In genomic region chr2:201116115-201116958, GRCh38 we compare ENCODE assay signal across 8 cellular contexts. TPM values are rescaled to one million over a fixed set of nuclear protein-coding genes. Genes with fewer than 3 reads are reported as not detected.
DNase-seq lines count a peak whose midpoint lies in the region; ATAC-seq and TF ChIP-seq lines count a peak whose summit lies in the region.

Gene CFLAR (plus strand): TSS chr2:201116164. CDS start chr2:201129866, 13,702 bp downstream.

- H3K9me3 ChIP-seq in Peyer's patch: no peaks in the 10 kb centered on the region
- no peaks in the 10 kb centered on the region for H3K9me3 ChIP-seq in esophagus squamous epithelium

- peak within 1 kb of the TSS; percentile 98 to 100 for H3K4me3 Mint-ChIP-seq in activated T-cell treated with anti-CD3 and anti-CD28 coated beads, Interleukin-2, amount 50 U/mL, for 72 hours
- H3K4me3 Mint-ChIP-seq in naive B cell: peak within 1 kb of the TSS; percentile 89 to 100 (median 99)
- H3K4me3 Mint-ChIP-seq in stimulated activated naive B cell treated with anti-CD40 and anti-IgM and Interleukin-4, amounts not matched to agents 10 μg/mL and 1 μg/mL and 100 μg/mL, for 72 hours: peak within 1 kb of the TSS; percentile 87 to 97

- WGBS in esophagus squamous epithelium, 2 donors: 0 to 1% methylated on average over 23 to 25 of the region's 75 CpGs

- no peaks in the 10 kb centered on the region for H3K9me3 Mint-ChIP-seq in activated T-cell treated with anti-CD3 and anti-CD28 coated beads, Interleukin-2, amount 50 U/mL, for 72 hours
- H3K9me3 Mint-ChIP-seq in naive B cell: no peaks in the 10 kb centered on the region
- peaks cover 0 to 3% of the 10 kb centered on the region in 2 donors for H3K9me3 Mint-ChIP-seq in stimulated activated naive B cell treated with anti-CD40 and anti-IgM and Interleukin-4, amounts not matched to agents 10 μg/mL and 1 μg/mL and 100 μg/mL, for 72 hours

- H3K4me3 ChIP-seq in Peyer's patch: peak within 1 kb of the TSS; percentile 84 to 94 (median 92)
- peak within 1 kb of the TSS; percentile 66 to 97 (median 82) for H3K4me3 ChIP-seq in esophagus squamous epithelium

- H3K27ac ChIP-seq in Peyer's patch (peak within 1 kb of the TSS; percentile 99 to 100 (median 100)), esophagus squamous epithelium (peak within 1 kb of the TSS; percentile 97 to 100 (median 99))

- DNase-seq in COLO668 (lab: John Stamatoyannopoulos, UW; ENCODE audit: unreplicated experiment) (peak; percentile 76), HUDEP-2 (lab: John Stamatoyannopoulos, UW; ENCODE audit: unreplicated experiment in 76 of 76) (peak in 67 of 76 experiments; percentile 8 to 79 (median 55)), Peyer's patch (peak; percentile 81 to 93 (median 90)), esophagus squamous epithelium (lab: John Stamatoyannopoulos, UW) (no peak), naive B cell (peak; percentile 73)
- DNase-seq in activated T-cell treated with anti-CD3 and anti-CD28 coated beads, Interleukin-2, amount 50 U/mL, for 72 hours: peak; percentile 90
- peak; percentile 76 for DNase-seq in stimulated activated naive B cell treated with anti-CD40 and anti-IgM and Interleukin-4, amounts not matched to agents 10 μg/mL and 1 μg/mL and 100 μg/mL, for 72 hours

- ATAC-seq in GM21360 (IDR thresholded peaks at IDR 0.05; ENCODE audit: unreplicated experiment) (peak; percentile 32), naive B cell (ENCODE audit: low read depth in 2 of 2) (peak; percentile 31 to 37)
- ATAC-seq in activated T-cell treated with anti-CD3 and anti-CD28 coated beads, Interleukin-2, amount 50 U/mL, for 72 hours (replicated peaks in 1 of 2): peak; percentile 63 to 65
- peak; percentile 28 to 41 for ATAC-seq in stimulated activated naive B cell treated with anti-CD40 and anti-IgM and Interleukin-4, amounts not matched to agents 10 μg/mL and 1 μg/mL and 100 μg/mL, for 72 hours (replicated peaks)

- H3K36me3 ChIP-seq in Peyer's patch (no peaks in the 10 kb centered on the region), esophagus squamous epithelium (no peaks in the 10 kb centered on the region)

- H3K27me3 Mint-ChIP-seq in activated T-cell treated with anti-CD3 and anti-CD28 coated beads, Interleukin-2, amount 50 U/mL, for 72 hours (ENCODE audit: low read depth): no peaks in the 10 kb centered on the region
- no peaks in the 10 kb centered on the region for H3K27me3 Mint-ChIP-seq in naive B cell
- H3K27me3 Mint-ChIP-seq in stimulated activated naive B cell treated with anti-CD40 and anti-IgM and Interleukin-4, amounts not matched to agents 10 μg/mL and 1 μg/mL and 100 μg/mL, for 72 hours: no peaks in the 10 kb centered on the region

- TF ChIP-seq POLR2A in Peyer's patch (IDR thresholded peaks at IDR 0.05) (peak; percentile 90 to 92), esophagus squamous epithelium (IDR thresholded peaks at IDR 0.05) (peak in 2 of 4 donors; percentile 73 to 83)

- peak within 1 kb of the TSS; percentile 99 for H3K27ac Mint-ChIP-seq in activated T-cell treated with anti-CD3 and anti-CD28 coated beads, Interleukin-2, amount 50 U/mL, for 72 hours
- peak within 1 kb of the TSS; percentile 98 to 100 (median 99) for H3K27ac Mint-ChIP-seq in naive B cell
- peak within 1 kb of the TSS; percentile 99 for H3K27ac Mint-ChIP-seq in stimulated activated naive B cell treated with anti-CD40 and anti-IgM and Interleukin-4, amounts not matched to agents 10 μg/mL and 1 μg/mL and 100 μg/mL, for 72 hours

- peaks cover 22 to 39% of the 10 kb centered on the region in 2 donors for H3K36me3 Mint-ChIP-seq in activated T-cell treated with anti-CD3 and anti-CD28 coated beads, Interleukin-2, amount 50 U/mL, for 72 hours (ENCODE audit: insufficient read depth in 2 of 2)
- no peaks in the 10 kb centered on the region for H3K36me3 Mint-ChIP-seq in naive B cell
- peaks cover 16 to 32% of the 10 kb centered on the region in 2 donors for H3K36me3 Mint-ChIP-seq in stimulated activated naive B cell treated with anti-CD40 and anti-IgM and Interleukin-4, amounts not matched to agents 10 μg/mL and 1 μg/mL and 100 μg/mL, for 72 hours

- no peaks in the 10 kb centered on the region for H3K27me3 ChIP-seq in Peyer's patch
- H3K27me3 ChIP-seq in esophagus squamous epithelium: no peaks in the 10 kb centered on the region

- H3K4me1 Mint-ChIP-seq in activated T-cell treated with anti-CD3 and anti-CD28 coated beads, Interleukin-2, amount 50 U/mL, for 72 hours (ENCODE audit: low read depth): peaks cover 35% of the 10 kb centered on the region
- H3K4me1 Mint-ChIP-seq in naive B cell: peaks cover 47 to 76% (median 64%) of the 10 kb centered on the region in 3 donors
- peaks cover 28 to 56% of the 10 kb centered on the region in 2 donors for H3K4me1 Mint-ChIP-seq in stimulated activated naive B cell treated with anti-CD40 and anti-IgM and Interleukin-4, amounts not matched to agents 10 μg/mL and 1 μg/mL and 100 μg/mL, for 72 hours

- intact Hi-C loops in esophagus squamous epithelium (cut with DNase I): loop anchor here (10.0 kb wide), 1 partner anchor 48 kb away; no protein-coding TSS in a partner anchor

- H3K4me1 ChIP-seq in Peyer's patch: peaks cover 0 to 15% (median 0%) of the 10 kb centered on the region in 4 donors
- peaks cover 0 to 59% (median 11%) of the 10 kb centered on the region in 3 donors for H3K4me1 ChIP-seq in esophagus squamous epithelium

- TF ChIP-seq CTCF in Peyer's patch (IDR thresholded peaks at IDR 0.05) (no peak), esophagus squamous epithelium (IDR thresholded peaks at IDR 0.05) (no peak)

RNA-seq across cellular contexts. Expression of gene CFLAR, which starts in this region (rescaled TPM):
- total RNA-seq in Peyer's patch (100 to 1,000 TPM; 157 to 526 (median 297) TPM), esophagus squamous epithelium (100 to 1,000 TPM in 2 of 4 donors, 10 to 100 TPM in 2; 71.9 to 132 (median 114) TPM)
- total RNA-seq in activated T-cell treated with anti-CD3 and anti-CD28 coated beads, Interleukin-2, amount 50 U/mL, for 72 hours: 100 to 1,000 TPM; 232 to 385 TPM
- polyA plus RNA-seq in naive B cell (ENCODE audit: low read depth in 6 of 6): 10 to 100 TPM; 12.8 to 53.3 (median 46.8) TPM
